In the genomic region with DNA sequence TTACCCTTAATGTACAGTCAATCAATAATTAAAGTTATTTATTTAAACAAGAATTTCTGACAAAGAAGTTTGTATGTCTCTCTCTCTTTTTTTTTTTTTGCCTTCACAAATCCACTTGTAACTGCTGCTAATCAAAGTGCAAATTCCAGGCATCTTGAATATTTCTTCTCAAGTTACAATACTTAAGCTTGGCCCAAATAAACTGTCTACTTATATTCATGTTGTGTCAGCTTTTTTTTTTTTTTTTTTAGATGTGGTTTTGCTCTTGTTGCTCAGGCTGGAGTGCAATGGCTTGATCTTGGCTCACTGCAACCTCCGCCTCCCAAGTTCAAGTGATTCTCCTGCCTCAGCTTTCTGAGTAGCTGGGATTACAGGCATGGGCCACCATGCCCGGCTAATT, we compare ENCODE assay signal across 7 cellular contexts. TPM values are rescaled to one million over a fixed set of nuclear protein-coding genes. Genes with fewer than 3 reads are reported as not detected.
DNase-seq lines count a peak whose midpoint lies in the region; ATAC-seq, FAIRE-seq and TF ChIP-seq lines count a peak whose summit lies in the region.
"Not testable (repeated sequence)": the region's sequence is repeated elsewhere in the genome, so short reads cannot be mapped to it uniquely, and the experiment has no call there.

No MANE protein-coding gene starts in this region.

- H3K4me3 ChIP-seq in astrocyte (ENCODE audit: insufficient read depth, low read depth, low read length); left lung; parathyroid adenoma (ENCODE audit: low read depth, low read length); smooth muscle cell: not testable (repeated sequence)

- H3K9me3 ChIP-seq in astrocyte (ENCODE audit: insufficient read depth, low read depth, low read length); left lung; parathyroid adenoma (ENCODE audit: control insufficient read depth, low read length); smooth muscle cell (replicated peaks; ENCODE audit: low read depth): not testable (repeated sequence)

- H2AFZ ChIP-seq in astrocyte (ENCODE audit: low read depth, low read length); parathyroid adenoma; smooth muscle cell (ENCODE audit: low read depth): not testable (repeated sequence)

- not testable (repeated sequence) for FAIRE-seq in astrocyte (lab: Jason Lieb, UNC)

- not testable (repeated sequence) for H3K9ac ChIP-seq in astrocyte (ENCODE audit: low read length); parathyroid adenoma; smooth muscle cell (ENCODE audit: low read depth)

- H3K36me3 ChIP-seq in astrocyte (ENCODE audit: insufficient read depth, low read length) (peaks cover 11% of the 10 kb centered on the region), left lung (peaks cover 0 to 17% of the 10 kb centered on the region in 2 donors)
- H3K36me3 ChIP-seq in parathyroid adenoma (ENCODE audit: control insufficient read depth, insufficient read depth, low read length); smooth muscle cell (ENCODE audit: low read depth): not testable (repeated sequence)

- H4K20me1 ChIP-seq in astrocyte (ENCODE audit: insufficient read depth, low read length) (peaks cover 52% of the 10 kb centered on the region), smooth muscle cell (ENCODE audit: low read depth) (peaks cover 74% of the 10 kb centered on the region)

- not testable (repeated sequence) for H3K4me1 ChIP-seq in astrocyte (ENCODE audit: insufficient read depth, low read length); left lung; smooth muscle cell (ENCODE audit: low read depth)
- H3K4me1 ChIP-seq in parathyroid adenoma: peaks cover 12% of the 10 kb centered on the region

- not testable (repeated sequence) for H3K27me3 Mint-ChIP-seq in astrocyte (ENCODE audit: low read depth, unreplicated experiment); central memory CD8-positive, alpha-beta T cell

- H3K79me2 ChIP-seq in astrocyte (ENCODE audit: insufficient read depth, low read length) (peaks cover 96% of the 10 kb centered on the region), smooth muscle cell (ENCODE audit: low read depth) (peaks cover 88% of the 10 kb centered on the region)
- H3K79me2 ChIP-seq in parathyroid adenoma: not testable (repeated sequence)

- peaks cover 11% of the 10 kb centered on the region for H3K36me3 Mint-ChIP-seq in astrocyte (ENCODE audit: low read depth, unreplicated experiment)
- peaks cover 16% of the 10 kb centered on the region for H3K36me3 Mint-ChIP-seq in central memory CD8-positive, alpha-beta T cell (ENCODE audit: insufficient read depth)

- WGBS in smooth muscle cell (ENCODE audit: low lambda C conversion rate): 92% methylated on average over 2 of the region's 2 CpGs

- intact Hi-C loops in left lung (cut with DNase I): not testable (repeated sequence)

- not testable (repeated sequence) for H3K9me3 Mint-ChIP-seq in astrocyte (ENCODE audit: unreplicated experiment); central memory CD8-positive, alpha-beta T cell

- H3K27me3 ChIP-seq in astrocyte (ENCODE audit: insufficient read depth, low read length); left lung; parathyroid adenoma (ENCODE audit: control insufficient read depth, insufficient read depth, low read length); smooth muscle cell (ENCODE audit: low read depth): not testable (repeated sequence)

- TF ChIP-seq CTCF in astrocyte (IDR thresholded peaks at IDR 0.05; ENCODE audit: insufficient read depth, low read depth, low read length); left lung (IDR thresholded peaks at IDR 0.05); parathyroid adenoma (IDR thresholded peaks at IDR 0.05); smooth muscle cell (IDR thresholded peaks at IDR 0.05; ENCODE audit: borderline replicate concordance, insufficient read depth, poor library complexity, severe bottlenecking): not testable (repeated sequence)

- DNase-seq in DMS79 (lab: John Stamatoyannopoulos, UW) (peak; percentile 46), astrocyte (ENCODE audit: low read depth) (peak; percentile 61), fibroblast of peridontal ligament (ENCODE audit: extremely low read depth) (peak; percentile 8)
- DNase-seq in central memory CD8-positive, alpha-beta T cell (ENCODE audit: low spot score in 2 of 2); left lung; smooth muscle cell (lab: John Stamatoyannopoulos, UW; ENCODE audit: unreplicated experiment): not testable (repeated sequence)

- ATAC-seq in central memory CD8-positive, alpha-beta T cell (replicated peaks; ENCODE audit: extremely low read depth, poor library complexity, severe bottlenecking): not testable (repeated sequence)
- ATAC-seq in left lung: peak; percentile 68

- not testable (repeated sequence) for H3K4me3 Mint-ChIP-seq in astrocyte (ENCODE audit: unreplicated experiment); central memory CD8-positive, alpha-beta T cell

- peaks cover 25% of the 10 kb centered on the region for H3K4me1 Mint-ChIP-seq in astrocyte (ENCODE audit: low read depth, unreplicated experiment)
- H3K4me1 Mint-ChIP-seq in central memory CD8-positive, alpha-beta T cell: peaks cover 29% of the 10 kb centered on the region

- H3K27ac Mint-ChIP-seq in astrocyte (ENCODE audit: unreplicated experiment): not testable (repeated sequence)
- H3K27ac Mint-ChIP-seq in central memory CD8-positive, alpha-beta T cell (ENCODE audit: low read depth): peak overlapping the region; percentile 22

- not testable (repeated sequence) for H3K4me2 ChIP-seq in astrocyte (ENCODE audit: low read length); smooth muscle cell
- H3K4me2 ChIP-seq in parathyroid adenoma (ENCODE audit: low read length): peak overlapping the region; percentile 27

- not testable (repeated sequence) for H3F3A ChIP-seq in smooth muscle cell (ENCODE audit: low read depth)

- H3K27ac ChIP-seq in astrocyte (ENCODE audit: low read depth, low read length) (peak overlapping the region; percentile 44), smooth muscle cell (ENCODE audit: low read depth) (peak overlapping the region; percentile 70)
- H3K27ac ChIP-seq in left lung, parathyroid adenoma: not testable (repeated sequence)

RNA-seq across cellular contexts. Expression of a gene that starts 13.6 kb away (rescaled TPM):
- total RNA-seq in astrocyte (13.9 and 20.4 TPM in 2 replicates), left lung (10 to 100 TPM; 14.7 to 21.3 TPM), smooth muscle cell (23.5 and 29.0 TPM in 2 replicates)
- polyA plus RNA-seq in smooth muscle cell: 4.4 and 4.6 TPM in 2 replicates
